ENCODE assay signal across 22 cellular contexts in the genomic region with DNA sequence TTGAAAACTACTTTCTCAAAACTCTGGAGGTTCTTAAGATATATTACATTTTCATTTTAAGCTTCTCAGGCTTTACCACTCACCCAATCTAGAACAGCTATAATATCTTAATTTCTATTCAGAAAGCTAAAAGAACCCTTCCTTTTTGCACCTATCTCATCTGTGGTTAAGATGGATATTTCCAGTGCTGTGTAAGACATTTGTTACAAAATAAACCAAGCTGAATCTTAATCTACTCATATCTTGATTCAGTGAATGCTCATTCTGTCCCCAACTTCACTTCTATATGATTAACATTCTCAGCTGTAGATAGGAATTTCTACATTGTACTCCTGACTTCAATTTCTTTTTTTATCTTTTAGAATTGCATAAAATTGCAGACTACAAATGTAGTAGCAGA. TPM values are rescaled to one million over a fixed set of nuclear protein-coding genes. Genes with fewer than 3 reads are reported as not detected.
DNase-seq lines count a peak whose midpoint lies in the region; ATAC-seq lines count a peak whose summit lies in the region.
"Had no signal": no experiment of that assay in that cellular context is flagged by ENCODE, and none has a peak within 500 bp of the region (broad histone marks: within the 10 kb centered on the region; RNA-seq: fewer than 3 reads in every experiment).

No MANE protein-coding gene starts in this region.

- H3K27ac ChIP-seq in KOPT-K1 (ENCODE audit: low read depth, low read length, poor library complexity, severe bottlenecking) = peak overlapping the region; percentile 100
- no peak overlapping the region for H3K27ac ChIP-seq in naive thymus-derived CD4-positive, alpha-beta T cell (ENCODE audit: low read depth, low read length)
- H3K27ac ChIP-seq: adrenal gland, RWPE1, uterus had no signal

- H3K9me3 ChIP-seq in KOPT-K1 (ENCODE audit: insufficient read depth, low read length, poor library complexity, severe bottlenecking) = no peaks in the 10 kb centered on the region
- H3K9me3 ChIP-seq in naive thymus-derived CD4-positive, alpha-beta T cell (ENCODE audit: control insufficient read depth in 2 of 3, low read length in 3 of 3) = no peaks in the 10 kb centered on the region
- H3K9me3 ChIP-seq: adrenal gland, MG63, uterus had no signal

- no peaks in the 10 kb centered on the region for H3K27me3 Mint-ChIP-seq in activated CD4-positive, alpha-beta T cell treated with anti-CD3 and anti-CD28 coated beads, Interleukin-2, amount 10 ng/mL, durations not matched to agents 24 days and 14 days
- no peaks in the 10 kb centered on the region for H3K27me3 Mint-ChIP-seq in activated T-helper 1 cell treated with anti-CD3 and anti-CD28 coated beads, Interleukin-12 subunit alpha, Interleukin-12 subunit beta, Interleukin-2, Interleukin-4 antibody, amounts not matched to agents 30 ng/mL and 10 ng/mL and 1 ng/mL, durations not matched to agents 14 hours and 24 hours and 36 hours (ENCODE audit: insufficient read depth)
- no peaks in the 10 kb centered on the region for H3K27me3 Mint-ChIP-seq in naive thymus-derived CD4-positive, alpha-beta T cell

- H3K4me3 Mint-ChIP-seq in activated CD4-positive, alpha-beta T cell treated with anti-CD3 and anti-CD28 coated beads, Interleukin-2, amount 10 ng/mL, durations not matched to agents 24 days and 14 days = peak overlapping the region; percentile 67
- H3K4me3 Mint-ChIP-seq in activated T-helper 1 cell treated with anti-CD3 and anti-CD28 coated beads, Interleukin-12 subunit alpha, Interleukin-12 subunit beta, Interleukin-2, Interleukin-4 antibody, amounts not matched to agents 30 ng/mL and 10 ng/mL and 1 ng/mL, durations not matched to agents 14 hours and 24 hours and 36 hours = peak overlapping the region; percentile 35
- peak overlapping the region in 2 of 10 donors; percentile 7 to 78 for H3K4me3 Mint-ChIP-seq in naive thymus-derived CD4-positive, alpha-beta T cell
- H3K4me3 Mint-ChIP-seq: endodermal cell had no signal

- peaks cover 30 to 36% of the 10 kb centered on the region in 2 donors for H3K4me1 ChIP-seq in naive thymus-derived CD4-positive, alpha-beta T cell (ENCODE audit: control insufficient read depth in 2 of 2, insufficient read depth in 2 of 2, low read length in 2 of 2)
- H3K4me1 ChIP-seq: uterus had no signal

- DNase-seq in activated CD4-positive, alpha-beta T cell treated with anti-CD3 and anti-CD28 coated beads, Interleukin-2, amount 10 ng/mL, durations not matched to agents 24 days and 14 days = no peak
- no peak for DNase-seq in activated CD4-positive, alpha-beta T cell treated with anti-CD3 and anti-CD28 coated beads, Interleukin-2, amount 50 U/mL, for 4 hours
- DNase-seq in activated T-helper 1 cell treated with anti-CD3 and anti-CD28 coated beads, Interleukin-12 subunit alpha, Interleukin-12 subunit beta, Interleukin-2, Interleukin-4 antibody, amounts not matched to agents 30 ng/mL and 10 ng/mL and 1 ng/mL, durations not matched to agents 14 hours and 24 hours and 36 hours (ENCODE audit: low spot score) = no peak
- no peak for DNase-seq in naive thymus-derived CD4-positive, alpha-beta T cell
- DNase-seq in HuH-7.5 (ENCODE audit: low spot score) (no peak), NCI-H82 treated with DMSO at 0.1 percent for 48 hours (lab: John Stamatoyannopoulos, UW; ENCODE audit: unreplicated experiment) (no peak)
- DNase-seq in effector CD8-positive, alpha-beta T cell (lab: John Stamatoyannopoulos, UW) = no peak
- DNase-seq: 8988T, adrenal gland, C1 segment of cervical spinal cord, cerebellar nuclear complex, DMS53, endodermal cell, head of caudate nucleus, left ventricle myocardium superior, MG63, NCI-H446, small intestine, uterus had no signal

- peaks cover 7% of the 10 kb centered on the region for H3K36me3 Mint-ChIP-seq in activated CD4-positive, alpha-beta T cell treated with anti-CD3 and anti-CD28 coated beads, Interleukin-2, amount 10 ng/mL, durations not matched to agents 24 days and 14 days (ENCODE audit: low read depth)
- peaks cover 19% of the 10 kb centered on the region for H3K36me3 Mint-ChIP-seq in activated T-helper 1 cell treated with anti-CD3 and anti-CD28 coated beads, Interleukin-12 subunit alpha, Interleukin-12 subunit beta, Interleukin-2, Interleukin-4 antibody, amounts not matched to agents 30 ng/mL and 10 ng/mL and 1 ng/mL, durations not matched to agents 14 hours and 24 hours and 36 hours (ENCODE audit: low read depth)
- H3K36me3 Mint-ChIP-seq in naive thymus-derived CD4-positive, alpha-beta T cell = peaks cover 0 to 16% (median 4%) of the 10 kb centered on the region in 5 donors

- peaks cover 58% of the 10 kb centered on the region for H3K4me1 Mint-ChIP-seq in activated CD4-positive, alpha-beta T cell treated with anti-CD3 and anti-CD28 coated beads, Interleukin-2, amount 10 ng/mL, durations not matched to agents 24 days and 14 days
- H3K4me1 Mint-ChIP-seq in activated T-helper 1 cell treated with anti-CD3 and anti-CD28 coated beads, Interleukin-12 subunit alpha, Interleukin-12 subunit beta, Interleukin-2, Interleukin-4 antibody, amounts not matched to agents 30 ng/mL and 10 ng/mL and 1 ng/mL, durations not matched to agents 14 hours and 24 hours and 36 hours (ENCODE audit: low read depth) = peaks cover 83% of the 10 kb centered on the region
- peaks cover 51 to 83% (median 67%) of the 10 kb centered on the region in 7 donors for H3K4me1 Mint-ChIP-seq in naive thymus-derived CD4-positive, alpha-beta T cell

- no peaks in the 10 kb centered on the region for H3K9me3 Mint-ChIP-seq in activated CD4-positive, alpha-beta T cell treated with anti-CD3 and anti-CD28 coated beads, Interleukin-2, amount 10 ng/mL, durations not matched to agents 24 days and 14 days
- no peaks in the 10 kb centered on the region for H3K9me3 Mint-ChIP-seq in activated T-helper 1 cell treated with anti-CD3 and anti-CD28 coated beads, Interleukin-12 subunit alpha, Interleukin-12 subunit beta, Interleukin-2, Interleukin-4 antibody, amounts not matched to agents 30 ng/mL and 10 ng/mL and 1 ng/mL, durations not matched to agents 14 hours and 24 hours and 36 hours
- peaks cover 0 to 2% (median 0%) of the 10 kb centered on the region in 11 donors for H3K9me3 Mint-ChIP-seq in naive thymus-derived CD4-positive, alpha-beta T cell
- H3K9me3 Mint-ChIP-seq: endodermal cell had no signal

- ATAC-seq in naive thymus-derived CD4-positive, alpha-beta T cell = peak; percentile 31
- ATAC-seq: HCT116, left ventricle myocardium superior had no signal

- H3K27me3 ChIP-seq in naive thymus-derived CD4-positive, alpha-beta T cell (ENCODE audit: control insufficient read depth in 2 of 2, insufficient read depth in 2 of 2, low read length in 2 of 2) = no peaks in the 10 kb centered on the region
- H3K27me3 ChIP-seq: adrenal gland, MG63, uterus had no signal

- intact Hi-C loops in activated CD4-positive, alpha-beta T cell treated with anti-CD3 and anti-CD28 coated beads, Interleukin-2, amount 10 ng/mL, durations not matched to agents 24 days and 14 days (cut with micrococcal nuclease) = loop anchor here (2.0 to 10.0 kb wide), 2 partner anchors 37 to 1259 kb away; a partner anchor contains a TSS
- intact Hi-C loops in activated T-helper 1 cell treated with anti-CD3 and anti-CD28 coated beads, Interleukin-12 subunit alpha, Interleukin-12 subunit beta, Interleukin-2, Interleukin-4 antibody, amounts not matched to agents 30 ng/mL and 10 ng/mL and 1 ng/mL, durations not matched to agents 14 hours and 24 hours and 36 hours (cut with micrococcal nuclease) = loop anchor here (1.0 to 10.0 kb wide), 7 partner anchors 7 to 1259 kb away; a partner anchor contains a TSS
- intact Hi-C loops in naive thymus-derived CD4-positive, alpha-beta T cell (cut with micrococcal nuclease) = loop anchor here in 1 of 2 donors (5.0 to 10.0 kb wide), 3 partner anchors 34 to 1331 kb away; no protein-coding TSS in a partner anchor

- POLR2A ChIA-PET in naive thymus-derived CD4-positive, alpha-beta T cell (lab: Charles Lee) = interaction anchor here (1.7 kb wide), 1 partner anchor 15 kb away, joined by 6 read pairs; a partner anchor contains a TSS

- CTCF ChIA-PET in naive thymus-derived CD4-positive, alpha-beta T cell (lab: Charles Lee) = interaction anchor here (0.9 kb wide), 1 partner anchor 76 kb away, joined by 3 read pairs; no protein-coding TSS in a partner anchor

- H3K36me3 ChIP-seq in KOPT-K1 (ENCODE audit: insufficient read depth, low read length) = no peaks in the 10 kb centered on the region
- H3K36me3 ChIP-seq in naive thymus-derived CD4-positive, alpha-beta T cell (ENCODE audit: control insufficient read depth in 2 of 3, insufficient read depth in 3 of 3, low read length in 3 of 3) = no peaks in the 10 kb centered on the region
- H3K36me3 ChIP-seq: adrenal gland, MG63, uterus had no signal

- H3K27ac Mint-ChIP-seq in activated CD4-positive, alpha-beta T cell treated with anti-CD3 and anti-CD28 coated beads, Interleukin-2, amount 10 ng/mL, durations not matched to agents 24 days and 14 days = peak overlapping the region; percentile 50
- peak overlapping the region; percentile 0 for H3K27ac Mint-ChIP-seq in activated T-helper 1 cell treated with anti-CD3 and anti-CD28 coated beads, Interleukin-12 subunit alpha, Interleukin-12 subunit beta, Interleukin-2, Interleukin-4 antibody, amounts not matched to agents 30 ng/mL and 10 ng/mL and 1 ng/mL, durations not matched to agents 14 hours and 24 hours and 36 hours
- H3K27ac Mint-ChIP-seq in naive thymus-derived CD4-positive, alpha-beta T cell = peak overlapping the region in 3 of 9 donors; percentile 12 to 63 (median 51)
- H3K27ac Mint-ChIP-seq: endodermal cell had no signal

- no peak overlapping the region for H3K4me3 ChIP-seq in naive thymus-derived CD4-positive, alpha-beta T cell (ENCODE audit: low read length)
- H3K4me3 ChIP-seq: adrenal gland, MG63, uterus had no signal

RNA-seq across cellular contexts. Expression of a gene that starts 15.0 kb away (rescaled TPM):
- 18.3 and 19.7 TPM in 2 replicates for total RNA-seq in activated CD4-positive, alpha-beta T cell treated with anti-CD3 and anti-CD28 coated beads, Interleukin-2, amount 10 ng/mL, durations not matched to agents 24 days and 14 days
- 18.5 and 20.4 TPM in 2 replicates for total RNA-seq in activated T-helper 1 cell treated with anti-CD3 and anti-CD28 coated beads, Interleukin-12 subunit alpha, Interleukin-12 subunit beta, Interleukin-2, Interleukin-4 antibody, amounts not matched to agents 30 ng/mL and 10 ng/mL and 1 ng/mL, durations not matched to agents 14 hours and 24 hours and 36 hours
- total RNA-seq in naive thymus-derived CD4-positive, alpha-beta T cell = 10 to 100 TPM in 4 of 5 experiments, 1 to 10 TPM in 1; 9.9 to 24.5 (median 18.7) TPM
- polyA plus RNA-seq in naive thymus-derived CD4-positive, alpha-beta T cell = 10 to 100 TPM; 23.6 to 26.1 TPM

RNA-seq across cellular contexts. Expression of a gene that starts 15.5 kb away (rescaled TPM):
- total RNA-seq in activated CD4-positive, alpha-beta T cell treated with anti-CD3 and anti-CD28 coated beads, Interleukin-2, amount 10 ng/mL, durations not matched to agents 24 days and 14 days = 9.4 and 11.6 TPM in 2 replicates
- 9.3 and 9.8 TPM in 2 replicates for total RNA-seq in activated T-helper 1 cell treated with anti-CD3 and anti-CD28 coated beads, Interleukin-12 subunit alpha, Interleukin-12 subunit beta, Interleukin-2, Interleukin-4 antibody, amounts not matched to agents 30 ng/mL and 10 ng/mL and 1 ng/mL, durations not matched to agents 14 hours and 24 hours and 36 hours
- 10 to 100 TPM in 1 of 5 experiments, 1 to 10 TPM in 4; 4.8 to 10.3 (median 8.6) TPM for total RNA-seq in naive thymus-derived CD4-positive, alpha-beta T cell
- 10 to 100 TPM; 11.6 to 13.9 TPM for polyA plus RNA-seq in naive thymus-derived CD4-positive, alpha-beta T cell
